In the genomic region with DNA sequence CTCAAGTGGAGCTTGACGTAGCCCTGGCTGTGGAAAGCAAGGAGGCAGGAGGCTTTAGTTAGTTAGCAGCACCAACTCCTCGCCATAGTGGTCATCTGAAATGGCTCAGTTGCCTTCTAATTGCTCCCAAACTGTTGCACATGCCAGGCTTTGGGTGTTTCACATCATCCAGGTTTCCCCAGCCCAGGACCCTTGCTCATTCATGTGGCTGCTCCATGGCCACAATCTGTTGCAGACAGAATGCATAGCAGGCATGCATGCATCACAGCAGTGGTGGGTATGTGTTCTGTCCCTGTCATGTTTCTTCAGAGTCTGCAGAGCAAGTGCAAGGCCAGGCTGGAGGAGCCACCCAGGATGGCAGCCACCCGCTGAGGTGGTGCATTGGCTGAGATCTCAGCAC, we compare ENCODE assay signal across 7 cellular contexts.
"Had no signal": no experiment of that assay in that cellular context is flagged by ENCODE, and none has a peak within 500 bp of the region (broad histone marks: within the 10 kb centered on the region; RNA-seq: fewer than 3 reads in every experiment).

No MANE protein-coding gene starts in this region.

- H3K27me3 Mint-ChIP-seq: IgD-negative memory B cell had no signal

- ATAC-seq: HCT116 had no signal

- H3K36me3 ChIP-seq: HAP-1 had no signal

- H3K9ac ChIP-seq: GM23248 had no signal

- H3K4me1 ChIP-seq: HAP-1 had no signal

- H3K4me1 Mint-ChIP-seq: IgD-negative memory B cell had no signal

- H3K9me3 ChIP-seq: HAP-1 had no signal

- H3K27ac Mint-ChIP-seq: HFFc6, IgD-negative memory B cell had no signal

- DNase-seq: GM23248, GOT3, H7, HFFc6 had no signal

- H3K4me3 Mint-ChIP-seq: HFFc6, IgD-negative memory B cell had no signal

- H2AFZ ChIP-seq: GM23248 had no signal

- H3K4me3 ChIP-seq: GM23248, HAP-1 had no signal

- H3K36me3 Mint-ChIP-seq: IgD-negative memory B cell had no signal

- H3K27ac ChIP-seq: GM23248 had no signal
